In the genomic region with DNA sequence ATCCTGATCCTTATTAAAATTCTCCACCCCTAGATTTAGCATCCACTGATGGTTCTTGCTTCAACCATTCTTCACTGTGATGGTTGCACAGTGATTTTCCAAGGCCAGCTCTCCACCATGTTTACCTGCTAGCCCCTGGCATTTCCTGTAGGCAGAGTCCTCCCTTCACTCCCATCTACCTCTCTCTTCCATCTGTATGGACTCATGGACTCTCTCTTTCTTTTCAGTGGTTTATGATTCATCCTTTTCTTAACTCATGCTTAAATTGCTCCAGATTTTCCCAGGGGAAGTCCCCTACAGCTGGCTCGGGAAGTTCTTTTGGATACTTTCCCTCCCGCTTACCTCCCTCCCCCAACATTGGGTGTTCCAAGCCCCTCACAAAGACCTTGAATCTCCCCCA, we compare ENCODE assay signal across 18 cellular contexts. TPM values are rescaled to one million over a fixed set of nuclear protein-coding genes. Genes with fewer than 3 reads are reported as not detected.
DNase-seq lines count a peak whose midpoint lies in the region; ATAC-seq and FAIRE-seq lines count a peak whose summit lies in the region.
"Had no signal": no experiment of that assay in that cellular context is flagged by ENCODE, and none has a peak within 500 bp of the region (broad histone marks: within the 10 kb centered on the region; RNA-seq: fewer than 3 reads in every experiment).

No MANE protein-coding gene starts in this region.

- H3K9me3 Mint-ChIP-seq in activated naive CD4-positive, alpha-beta T cell treated with anti-CD3 and anti-CD28 coated beads for 36 hours: no peaks in the 10 kb centered on the region
- H3K9me3 Mint-ChIP-seq: activated naive CD4-positive, alpha-beta T cell treated with anti-CD3 and anti-CD28 coated beads, Interleukin-2, amount 50 U/mL, for 24 hours; nephron had no signal

- no peak overlapping the region for H2AK5ac ChIP-seq in neuronal stem cell (ENCODE audit: low read depth, low read length)

- peaks cover 0 to 5% of the 10 kb centered on the region in 2 donors for H3K4me1 ChIP-seq in neuronal stem cell (ENCODE audit: control insufficient read depth in 2 of 2, insufficient read depth in 1 of 2, low read depth in 1 of 2, low read length in 2 of 2)
- H3K4me1 ChIP-seq: SJCRH30 had no signal

- H2BK12ac ChIP-seq in neuronal stem cell (ENCODE audit: low read length): no peak overlapping the region

- no peaks in the 10 kb centered on the region for H3K36me3 Mint-ChIP-seq in activated naive CD4-positive, alpha-beta T cell treated with anti-CD3 and anti-CD28 coated beads for 36 hours (ENCODE audit: low read depth)
- H3K36me3 Mint-ChIP-seq: activated naive CD4-positive, alpha-beta T cell treated with anti-CD3 and anti-CD28 coated beads, Interleukin-2, amount 50 U/mL, for 24 hours had no signal

- H3K4me3 ChIP-seq in neuronal stem cell (ENCODE audit: low read length in 2 of 2): no peak overlapping the region
- H3K4me3 ChIP-seq: coronary artery, SJCRH30 had no signal

- H3K27ac Mint-ChIP-seq in activated naive CD4-positive, alpha-beta T cell treated with anti-CD3 and anti-CD28 coated beads for 36 hours: no peak overlapping the region
- H3K27ac Mint-ChIP-seq: activated naive CD4-positive, alpha-beta T cell treated with anti-CD3 and anti-CD28 coated beads, Interleukin-2, amount 50 U/mL, for 24 hours; nephron had no signal

- H2AFZ ChIP-seq in neuronal stem cell (ENCODE audit: low read length): no peak overlapping the region

- FAIRE-seq in RCC 7860 (lab: Jason Lieb, UNC): peak; percentile 83

- H3K4ac ChIP-seq in neuronal stem cell (ENCODE audit: low read length): no peak overlapping the region

- H3K9me3 ChIP-seq in neuronal stem cell (replicated peaks in 1 of 2; ENCODE audit: control insufficient read depth in 2 of 2, insufficient read depth in 1 of 2, low read depth in 1 of 2, low read length in 2 of 2): no peaks in the 10 kb centered on the region
- H3K9me3 ChIP-seq: SJCRH30 had no signal

- H3K27me3 ChIP-seq in neuronal stem cell (ENCODE audit: control insufficient read depth in 3 of 3, insufficient read depth in 3 of 3, low read depth in 1 of 3, low read length in 3 of 3): no peaks in the 10 kb centered on the region
- H3K27me3 ChIP-seq: SJCRH30 had no signal

- no peaks in the 10 kb centered on the region for H3K27me3 Mint-ChIP-seq in activated naive CD4-positive, alpha-beta T cell treated with anti-CD3 and anti-CD28 coated beads for 36 hours (ENCODE audit: low read depth)

- H3K4me1 Mint-ChIP-seq in activated naive CD4-positive, alpha-beta T cell treated with anti-CD3 and anti-CD28 coated beads for 36 hours (ENCODE audit: low read depth): no peaks in the 10 kb centered on the region
- H3K4me1 Mint-ChIP-seq: activated naive CD4-positive, alpha-beta T cell treated with anti-CD3 and anti-CD28 coated beads, Interleukin-2, amount 50 U/mL, for 24 hours; nephron had no signal

- no peak overlapping the region for H3K9ac ChIP-seq in neuronal stem cell (ENCODE audit: low read depth, low read length, poor library complexity)

- no peak overlapping the region for H2BK120ac ChIP-seq in neuronal stem cell (ENCODE audit: low read depth, low read length)

- H3K79me1 ChIP-seq in neuronal stem cell (ENCODE audit: low read depth, low read length): no peaks in the 10 kb centered on the region

- no peak overlapping the region for H2BK5ac ChIP-seq in neuronal stem cell (ENCODE audit: low read length)

- H4K91ac ChIP-seq in neuronal stem cell (ENCODE audit: low read depth, low read length, poor library complexity): no peak overlapping the region

- no peaks in the 10 kb centered on the region for H3K36me3 ChIP-seq in neuronal stem cell (replicated peaks in 1 of 2; ENCODE audit: control insufficient read depth in 2 of 2, insufficient read depth in 2 of 2, low read length in 2 of 2)
- H3K36me3 ChIP-seq: SJCRH30 had no signal

- H2BK15ac ChIP-seq in neuronal stem cell (ENCODE audit: low read length): peak overlapping the region; percentile 71

- no peak overlapping the region for H3K4me2 ChIP-seq in neuronal stem cell (ENCODE audit: insufficient read depth, low read length, poor library complexity, severe bottlenecking)

- H3K27ac ChIP-seq in epithelial cell of prostate: peak overlapping the region; percentile 63
- H3K27ac ChIP-seq in neuronal stem cell (replicated peaks; ENCODE audit: low read length): no peak overlapping the region
- H3K27ac ChIP-seq: coronary artery, SJCRH30, VCaP had no signal

- no peak overlapping the region for H3K23ac ChIP-seq in neuronal stem cell (ENCODE audit: low read depth, low read length, poor library complexity)

- intact Hi-C loops in activated naive CD4-positive, alpha-beta T cell treated with anti-CD3 and anti-CD28 coated beads for 36 hours (cut with micrococcal nuclease): no loop called here

- CTCF ChIA-PET in activated naive CD4-positive, alpha-beta T cell treated with anti-CD3 and anti-CD28 coated beads for 36 hours (lab: Charles Lee): interaction anchor here (0.6 to 0.7 kb wide), 2 partner anchors 49 to 198 kb away, joined by 3 read pairs; no protein-coding TSS in a partner anchor

- WGBS in neuronal stem cell (ENCODE audit: extremely low coverage in 2 of 2, insufficient read length in 2 of 2, insufficient replicate concordance in 1 of 2), 2 donors: no CpG with 5 or more reads among the region's 2 CpGs

- ATAC-seq in HG03565 (IDR thresholded peaks at IDR 0.05; ENCODE audit: unreplicated experiment): no peak
- ATAC-seq: left lobe of liver had no signal

- DNase-seq in EH (ENCODE audit: low read depth): peak; percentile 68
- peak; percentile 84 for DNase-seq in RCC 7860 (ENCODE audit: low spot score)
- DNase-seq in epithelial cell of prostate (ENCODE audit: low read depth, low spot score): peak; percentile 50
- no peak for DNase-seq in neuronal stem cell (ENCODE audit: low spot score)
- no peak for DNase-seq in NCI-H2081 treated with DMSO at 0.1 percent for 48 hours (lab: John Stamatoyannopoulos, UW)
- DNase-seq in NCI-H1436 treated with DMSO at 0.1 percent for 48 hours (lab: John Stamatoyannopoulos, UW): no peak
- DNase-seq in activated naive CD4-positive, alpha-beta T cell treated with anti-CD3 and anti-CD28 coated beads for 36 hours: no peak
- DNase-seq: NCI-H1417 treated with DMSO at 0.1 percent for 48 hours, NCI-H748 treated with DMSO at 0.1 percent for 48 hours, SJCRH30, substantia nigra had no signal

- no peak overlapping the region for H4K8ac ChIP-seq in neuronal stem cell (ENCODE audit: low read depth, low read length)

- H3K18ac ChIP-seq in neuronal stem cell (ENCODE audit: low read length): no peak overlapping the region

- no peak overlapping the region for H3K14ac ChIP-seq in neuronal stem cell (ENCODE audit: low read length)

- no peak overlapping the region for H3K4me3 Mint-ChIP-seq in activated naive CD4-positive, alpha-beta T cell treated with anti-CD3 and anti-CD28 coated beads for 36 hours
- H3K4me3 Mint-ChIP-seq: activated naive CD4-positive, alpha-beta T cell treated with anti-CD3 and anti-CD28 coated beads, Interleukin-2, amount 50 U/mL, for 24 hours; nephron had no signal

RNA-seq across cellular contexts. Expression of gene TGM4, which starts 18.7 kb away (rescaled TPM):
- polyA plus RNA-seq in neuronal stem cell (2013, experiment 1 of 2): 0.07 TPM
- polyA plus RNA-seq in neuronal stem cell (2013, experiment 2 of 2): 0.08 TPM
- total RNA-seq in activated naive CD4-positive, alpha-beta T cell treated with anti-CD3 and anti-CD28 coated beads for 36 hours: not detected
- total RNA-seq: left lobe of liver, SJCRH30, skeletal muscle tissue had no signal

RNA-seq across cellular contexts. Expression of gene TMEM42, which starts 31.4 kb away (rescaled TPM):
- 24.1 TPM for polyA plus RNA-seq in neuronal stem cell (2013, experiment 1 of 2)
- polyA plus RNA-seq in neuronal stem cell (2013, experiment 2 of 2): 24.5 TPM
- total RNA-seq in activated naive CD4-positive, alpha-beta T cell treated with anti-CD3 and anti-CD28 coated beads for 36 hours: 10 to 100 TPM; 13.9 to 15.8 TPM

Comparison
In these comparisons a context has a peak if more than half of its experiments do, and no peak if none do; other contexts are left out.
1. DNase-seq: peak in EH (single experiment), RCC 7860 (single experiment) and epithelial cell of prostate (single experiment); none in neuronal stem cell (single experiment), NCI-H2081 treated with DMSO at 0.1 percent for 48 hours (single experiment), NCI-H1436 treated with DMSO at 0.1 percent for 48 hours (single experiment) and activated naive CD4-positive, alpha-beta T cell treated with anti-CD3 and anti-CD28 coated beads for 36 hours (single experiment).